8 cellular contexts compared by ENCODE assay signal in the genomic region with DNA sequence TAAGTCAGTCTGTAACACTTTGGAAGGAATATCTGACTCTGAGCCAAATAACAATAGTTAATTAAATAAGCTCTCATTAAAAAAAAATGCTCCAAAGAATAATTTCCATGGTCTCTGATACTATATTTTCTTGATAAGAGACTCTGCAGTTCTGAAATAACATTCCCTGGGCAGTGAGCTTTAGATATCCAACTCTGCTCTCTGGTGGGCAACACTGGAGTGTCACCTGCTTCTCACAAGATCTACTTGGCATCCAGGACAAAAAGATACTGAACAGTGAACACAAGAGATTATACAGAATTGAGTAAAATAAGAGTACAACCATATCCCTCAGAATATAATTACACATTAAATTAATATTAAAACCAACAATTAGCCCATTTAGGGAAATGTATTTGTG.
DNase-seq lines count a peak whose midpoint lies in the region; TF ChIP-seq lines count a peak whose summit lies in the region.

No MANE protein-coding gene starts in this region.

- H3K27me3 ChIP-seq in OCI-LY3 (ENCODE audit: low read depth, low read length): no peaks in the 10 kb centered on the region

- no peak overlapping the region for H3K4me3 ChIP-seq in OCI-LY3 (ENCODE audit: low read length)
- no peak overlapping the region for H3K4me3 ChIP-seq in retinal pigment epithelial cell (ENCODE audit: low read length)

- DNase-seq in NCI-H82 (lab: John Stamatoyannopoulos, UW): peak; percentile 46
- DNase-seq in NCI-H82 treated with DMSO at 0.1 percent for 48 hours (lab: John Stamatoyannopoulos, UW; ENCODE audit: unreplicated experiment): no peak
- DNase-seq in fibroblast of peridontal ligament (ENCODE audit: extremely low read depth): peak; percentile 62
- peak; percentile 46 for DNase-seq in retinal pigment epithelial cell (ENCODE audit: low read depth)
- DNase-seq in activated CD8-positive, alpha-beta memory T cell treated with anti-CD3 and anti-CD28 coated beads, Interleukin-2, amount 50 U/mL, for 48 hours: no peak
- DNase-seq in stimulated activated CD4-positive, alpha-beta T cell treated with anti-CD3 and anti-CD28 coated beads, Interleukin-2, amount 100 ng/mL, for 24 hours: no peak
- no peak for DNase-seq in KG1 (lab: John Stamatoyannopoulos, UW)

- H3K9me3 ChIP-seq in OCI-LY3 (ENCODE audit: insufficient read depth, low read length): no peaks in the 10 kb centered on the region

- H2AFZ ChIP-seq in OCI-LY3 (ENCODE audit: low read depth, low read length): no peak overlapping the region

- no peak overlapping the region for H3K9ac ChIP-seq in OCI-LY3 (ENCODE audit: low read length)

- H3K4me2 ChIP-seq in OCI-LY3 (ENCODE audit: low read length): no peak overlapping the region

- no peak overlapping the region for H3K27ac ChIP-seq in OCI-LY3 (ENCODE audit: low read length)

- no peaks in the 10 kb centered on the region for H4K20me1 ChIP-seq in OCI-LY3 (ENCODE audit: insufficient read depth, low read length)

- H3K79me2 ChIP-seq in OCI-LY3 (ENCODE audit: low read length): no peaks in the 10 kb centered on the region

- peaks cover 46% of the 10 kb centered on the region for H3K36me3 ChIP-seq in OCI-LY3 (replicated peaks; ENCODE audit: low read depth, low read length)

- no peaks in the 10 kb centered on the region for H3K4me1 ChIP-seq in OCI-LY3 (ENCODE audit: low read length)

- peak; percentile 46 for TF ChIP-seq CTCF in OCI-LY3 (IDR thresholded peaks at IDR 0.05; ENCODE audit: low read depth, low read length)
- TF ChIP-seq CTCF in retinal pigment epithelial cell (conservative IDR thresholded peaks at IDR 0.05; ENCODE audit: low read depth, low read length): peak; percentile 68

Comparison
In these comparisons a context has a peak if more than half of its experiments do, and no peak if none do; other contexts are left out.
1. DNase-seq: peak in NCI-H82 (single experiment), fibroblast of peridontal ligament (single experiment) and retinal pigment epithelial cell (single experiment); none in NCI-H82 treated with DMSO at 0.1 percent for 48 hours (single experiment), activated CD8-positive, alpha-beta memory T cell treated with anti-CD3 and anti-CD28 coated beads, Interleukin-2, amount 50 U/mL, for 48 hours (single experiment), stimulated activated CD4-positive, alpha-beta T cell treated with anti-CD3 and anti-CD28 coated beads, Interleukin-2, amount 100 ng/mL, for 24 hours (0 of 2) and KG1 (single experiment).